26 cellular contexts compared by ENCODE assay signal in the genomic region with DNA sequence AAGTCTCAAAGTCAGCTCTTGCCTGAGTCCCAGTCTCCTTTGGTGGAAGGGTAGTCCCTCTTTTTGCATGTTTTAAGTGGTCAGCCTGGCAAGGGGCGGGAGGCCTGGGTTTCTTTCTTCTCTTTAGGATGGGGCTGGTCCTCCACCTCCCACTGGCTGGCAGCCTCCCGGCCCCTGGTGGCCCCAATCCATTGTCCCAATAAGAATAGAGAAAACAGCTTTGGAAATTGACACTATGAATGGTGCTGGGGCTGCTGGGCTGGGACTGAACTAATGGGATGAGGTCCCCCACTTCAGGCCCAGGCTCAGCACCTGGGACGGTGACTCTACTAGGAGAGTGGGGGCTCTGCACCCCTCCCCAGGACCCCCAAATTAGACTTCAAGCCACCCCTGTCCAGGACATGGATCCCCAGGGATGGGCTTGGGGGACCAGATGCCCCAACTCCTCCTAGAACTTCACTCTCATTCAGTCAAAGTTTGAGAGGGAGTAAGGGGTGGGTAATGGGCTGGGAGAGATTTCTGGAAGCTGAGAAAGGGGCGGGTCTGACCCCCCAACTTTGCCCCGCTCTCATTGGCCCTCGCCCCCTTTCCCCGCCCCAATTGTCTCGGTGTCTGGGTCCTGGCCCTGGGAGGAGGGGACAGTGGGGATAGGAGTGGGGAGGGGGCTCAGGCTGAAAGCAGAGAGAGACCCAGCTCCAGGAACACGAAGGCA. TPM values are rescaled to one million over a fixed set of nuclear protein-coding genes. Genes with fewer than 3 reads are reported as not detected.
A peak's percentile ranks its signal among the peaks of the same experiment; 100 is the strongest.
DNase-seq lines count a peak whose midpoint lies in the region; ATAC-seq and TF ChIP-seq lines count a peak whose summit lies in the region.
"Had no signal": no experiment of that assay in that cellular context is flagged by ENCODE, and none has a peak within 500 bp of the region (broad histone marks: within the 10 kb centered on the region; RNA-seq: fewer than 3 reads in every experiment).

No MANE protein-coding gene starts in this region.

- H3K36me3 ChIP-seq in trophoblast cell (ENCODE audit: control insufficient read depth in 1 of 2, insufficient read depth in 2 of 2, low read length in 2 of 2): no peaks in the 10 kb centered on the region
- H3K36me3 ChIP-seq: lower lobe of right lung, neutrophil, SJCRH30, tibial nerve had no signal

- no peak overlapping the region for H4K12ac ChIP-seq in trophoblast cell (ENCODE audit: low read depth, low read length)

- peak; percentile 25 for DNase-seq in activated naive CD8-positive, alpha-beta T cell treated with anti-CD3 and anti-CD28 coated beads, Interleukin-2, amount 10 ng/mL, durations not matched to agents 7 days and 5 days
- DNase-seq in activated naive CD8-positive, alpha-beta T cell treated with anti-CD3 and anti-CD28 coated beads for 36 hours: no peak
- DNase-seq in chondrocyte (ENCODE audit: low spot score) (peak; percentile 38), naive B cell (no peak), trophoblast cell (no peak)
- DNase-seq in effector CD4-positive, alpha-beta T cell: no peak
- DNase-seq: activated CD4-positive, alpha-beta T cell treated with anti-CD3 and anti-CD28 coated beads, Interleukin-2, amount 50 U/mL, for 48 hours; activated CD4-positive, CD25-positive, alpha-beta regulatory T cell; activated CD8-positive, alpha-beta memory T cell treated with anti-CD3 and anti-CD28 coated beads, Interleukin-2, amount 50 U/mL, for 48 hours; AML-193; central memory CD4-positive, alpha-beta T cell; dermis blood vessel endothelial cell; hypothalamus; lower lobe of right lung; NCI-H1417 treated with DMSO at 0.1 percent for 48 hours; NCI-H446 treated with DMSO at 0.1 percent for 48 hours; NCI-H82; SJCRH30; stimulated activated CD4-positive, alpha-beta T cell treated with anti-CD3 and anti-CD28 coated beads, Interleukin-15, amount 100 ng/mL, for 24 hours had no signal

- H2BK120ac ChIP-seq in trophoblast cell (ENCODE audit: insufficient read depth, low read length, poor library complexity): no peak overlapping the region

- no CpG with 5 or more reads among the region's 9 CpGs for WGBS in trophoblast cell (ENCODE audit: extremely low coverage, insufficient coverage, insufficient read length)

- no peak overlapping the region for H3K18ac ChIP-seq in trophoblast cell (ENCODE audit: low read length)

- no peaks in the 10 kb centered on the region for H3K4me1 ChIP-seq in trophoblast cell (ENCODE audit: control insufficient read depth in 1 of 2, insufficient read depth in 2 of 2, low read length in 2 of 2)
- H3K4me1 ChIP-seq: A549, SJCRH30 had no signal

- H3K27ac ChIP-seq in trophoblast cell (ENCODE audit: low read depth, low read length): no peak overlapping the region
- H3K27ac ChIP-seq: A549, lower lobe of right lung, neutrophil, SJCRH30, tibial nerve had no signal

- no peak overlapping the region for H3K14ac ChIP-seq in trophoblast cell (ENCODE audit: low read length)

- H4K8ac ChIP-seq in trophoblast cell (ENCODE audit: low read depth, low read length): no peak overlapping the region

- ATAC-seq in activated naive CD8-positive, alpha-beta T cell treated with anti-CD3 and anti-CD28 coated beads, Interleukin-2, amount 10 ng/mL, durations not matched to agents 7 days and 5 days (ENCODE audit: low read depth): no peak
- ATAC-seq in naive B cell (ENCODE audit: low read depth in 2 of 2) (no peak), GM21381 (IDR thresholded peaks at IDR 0.05; ENCODE audit: unreplicated experiment) (no peak)
- no peak for ATAC-seq in stimulated activated memory B cell treated with anti-CD40 and anti-IgM and Interleukin-4, amounts not matched to agents 10 μg/mL and 1 μg/mL and 100 μg/mL, for 72 hours
- ATAC-seq: A549, lower lobe of right lung, mucosa of descending colon had no signal

- H2BK12ac ChIP-seq in trophoblast cell (ENCODE audit: low read length): no peak overlapping the region

- H3K4me3 Mint-ChIP-seq in activated naive CD8-positive, alpha-beta T cell treated with anti-CD3 and anti-CD28 coated beads, Interleukin-2, amount 10 ng/mL, durations not matched to agents 7 days and 5 days: no peak overlapping the region
- no peak overlapping the region for H3K4me3 Mint-ChIP-seq in activated naive CD8-positive, alpha-beta T cell treated with anti-CD3 and anti-CD28 coated beads for 36 hours
- no peak overlapping the region for H3K4me3 Mint-ChIP-seq in chondrocyte (ENCODE audit: unreplicated experiment)
- peak overlapping the region in 1 of 8 donors; percentile 55 for H3K4me3 Mint-ChIP-seq in naive B cell
- no peak overlapping the region for H3K4me3 Mint-ChIP-seq in stimulated activated memory B cell treated with anti-CD40 and anti-IgM and Interleukin-4, amounts not matched to agents 10 μg/mL and 1 μg/mL and 100 μg/mL, for 72 hours

- H4K91ac ChIP-seq in trophoblast cell (ENCODE audit: low read depth, low read length): no peak overlapping the region

- no peaks in the 10 kb centered on the region for H3K27me3 ChIP-seq in trophoblast cell (ENCODE audit: insufficient read depth, low read length)
- H3K27me3 ChIP-seq: neutrophil, SJCRH30 had no signal

- no peaks in the 10 kb centered on the region for H3K9me3 ChIP-seq in trophoblast cell (ENCODE audit: insufficient read depth, low read depth, low read length)
- H3K9me3 ChIP-seq: A549, lower lobe of right lung, mucosa of descending colon, neutrophil, SJCRH30, tibial nerve had no signal

- no peak for TF ChIP-seq CTCF in chondrocyte (IDR thresholded peaks at IDR 0.05)

- H3K23ac ChIP-seq in trophoblast cell (ENCODE audit: low read length): no peak overlapping the region

- H3K36me3 Mint-ChIP-seq in activated naive CD8-positive, alpha-beta T cell treated with anti-CD3 and anti-CD28 coated beads, Interleukin-2, amount 10 ng/mL, durations not matched to agents 7 days and 5 days: peaks cover 3% of the 10 kb centered on the region
- peaks cover 2% of the 10 kb centered on the region for H3K36me3 Mint-ChIP-seq in activated naive CD8-positive, alpha-beta T cell treated with anti-CD3 and anti-CD28 coated beads for 36 hours
- H3K36me3 Mint-ChIP-seq in chondrocyte (ENCODE audit: low read depth): no peaks in the 10 kb centered on the region
- H3K36me3 Mint-ChIP-seq in naive B cell: no peaks in the 10 kb centered on the region
- no peaks in the 10 kb centered on the region for H3K36me3 Mint-ChIP-seq in stimulated activated memory B cell treated with anti-CD40 and anti-IgM and Interleukin-4, amounts not matched to agents 10 μg/mL and 1 μg/mL and 100 μg/mL, for 72 hours

- H2AK5ac ChIP-seq in trophoblast cell (ENCODE audit: low read length): no peak overlapping the region

- no peak overlapping the region for H2BK5ac ChIP-seq in trophoblast cell (ENCODE audit: low read depth, low read length, poor library complexity)

- H3K4me2 ChIP-seq in trophoblast cell (ENCODE audit: low read length): no peak overlapping the region
- H3K4me2 ChIP-seq: A549 had no signal

- no peaks in the 10 kb centered on the region for H3K9me3 Mint-ChIP-seq in activated naive CD8-positive, alpha-beta T cell treated with anti-CD3 and anti-CD28 coated beads, Interleukin-2, amount 10 ng/mL, durations not matched to agents 7 days and 5 days
- H3K9me3 Mint-ChIP-seq in activated naive CD8-positive, alpha-beta T cell treated with anti-CD3 and anti-CD28 coated beads for 36 hours: no peaks in the 10 kb centered on the region
- no peaks in the 10 kb centered on the region for H3K9me3 Mint-ChIP-seq in chondrocyte (ENCODE audit: low read depth)
- no peaks in the 10 kb centered on the region for H3K9me3 Mint-ChIP-seq in naive B cell
- H3K9me3 Mint-ChIP-seq in stimulated activated memory B cell treated with anti-CD40 and anti-IgM and Interleukin-4, amounts not matched to agents 10 μg/mL and 1 μg/mL and 100 μg/mL, for 72 hours: no peaks in the 10 kb centered on the region

- H3K4me1 Mint-ChIP-seq in activated naive CD8-positive, alpha-beta T cell treated with anti-CD3 and anti-CD28 coated beads, Interleukin-2, amount 10 ng/mL, durations not matched to agents 7 days and 5 days: peaks cover 55% of the 10 kb centered on the region
- peaks cover 42% of the 10 kb centered on the region for H3K4me1 Mint-ChIP-seq in activated naive CD8-positive, alpha-beta T cell treated with anti-CD3 and anti-CD28 coated beads for 36 hours
- peaks cover 22% of the 10 kb centered on the region for H3K4me1 Mint-ChIP-seq in chondrocyte (ENCODE audit: low read depth)
- peaks cover 38 to 59% (median 53%) of the 10 kb centered on the region in 3 donors for H3K4me1 Mint-ChIP-seq in naive B cell
- H3K4me1 Mint-ChIP-seq in stimulated activated memory B cell treated with anti-CD40 and anti-IgM and Interleukin-4, amounts not matched to agents 10 μg/mL and 1 μg/mL and 100 μg/mL, for 72 hours: peaks cover 64% of the 10 kb centered on the region

- no peak overlapping the region for H3K4me3 ChIP-seq in trophoblast cell (ENCODE audit: low read depth, low read length)
- H3K4me3 ChIP-seq: A549, lower lobe of right lung, mucosa of descending colon, SJCRH30, tibial nerve had no signal

- H3K4ac ChIP-seq in trophoblast cell (ENCODE audit: low read depth, low read length): no peak overlapping the region

- peak overlapping the region; percentile 71 for H3K27ac Mint-ChIP-seq in activated naive CD8-positive, alpha-beta T cell treated with anti-CD3 and anti-CD28 coated beads, Interleukin-2, amount 10 ng/mL, durations not matched to agents 7 days and 5 days
- H3K27ac Mint-ChIP-seq in activated naive CD8-positive, alpha-beta T cell treated with anti-CD3 and anti-CD28 coated beads for 36 hours: no peak overlapping the region
- H3K27ac Mint-ChIP-seq in chondrocyte (ENCODE audit: unreplicated experiment): no peak overlapping the region
- peak overlapping the region in 4 of 6 donors; percentile 34 to 87 (median 54) for H3K27ac Mint-ChIP-seq in naive B cell
- peak overlapping the region; percentile 87 for H3K27ac Mint-ChIP-seq in stimulated activated memory B cell treated with anti-CD40 and anti-IgM and Interleukin-4, amounts not matched to agents 10 μg/mL and 1 μg/mL and 100 μg/mL, for 72 hours
- H3K27ac Mint-ChIP-seq: progenitor cell of endocrine pancreas had no signal

- no peaks in the 10 kb centered on the region for H3K79me1 ChIP-seq in trophoblast cell (ENCODE audit: low read length)

- H3K27me3 Mint-ChIP-seq in activated naive CD8-positive, alpha-beta T cell treated with anti-CD3 and anti-CD28 coated beads, Interleukin-2, amount 10 ng/mL, durations not matched to agents 7 days and 5 days: no peaks in the 10 kb centered on the region
- H3K27me3 Mint-ChIP-seq in activated naive CD8-positive, alpha-beta T cell treated with anti-CD3 and anti-CD28 coated beads for 36 hours: peaks cover 4% of the 10 kb centered on the region
- H3K27me3 Mint-ChIP-seq in chondrocyte (ENCODE audit: low read depth): no peaks in the 10 kb centered on the region
- H3K27me3 Mint-ChIP-seq in naive B cell: no peaks in the 10 kb centered on the region
- H3K27me3 Mint-ChIP-seq in stimulated activated memory B cell treated with anti-CD40 and anti-IgM and Interleukin-4, amounts not matched to agents 10 μg/mL and 1 μg/mL and 100 μg/mL, for 72 hours: no peaks in the 10 kb centered on the region

- no peak overlapping the region for H3K9ac ChIP-seq in trophoblast cell (ENCODE audit: low read length)

- H2AFZ ChIP-seq in trophoblast cell (ENCODE audit: insufficient read depth, low read length, poor library complexity): no peak overlapping the region

- POLR2A ChIA-PET in activated naive CD8-positive, alpha-beta T cell treated with anti-CD3 and anti-CD28 coated beads, Interleukin-2, amount 10 ng/mL, durations not matched to agents 7 days and 5 days (lab: Charles Lee): interaction anchor here (0.6 to 2.9 kb wide), 3 partner anchors 10 to 198 kb away, joined by 3 to 9 read pairs (median 7); partner anchors contain the start of genes DENND4B and RPS27

- H3K79me2 ChIP-seq in trophoblast cell (ENCODE audit: control insufficient read depth, insufficient read depth, low read length, poor library complexity): no peaks in the 10 kb centered on the region

RNA-seq across cellular contexts. Expression of gene SLC27A3, which starts 18.2 kb away (rescaled TPM):
- 10 to 100 TPM; 38.9 to 44.0 TPM for total RNA-seq in activated naive CD8-positive, alpha-beta T cell treated with anti-CD3 and anti-CD28 coated beads, Interleukin-2, amount 10 ng/mL, durations not matched to agents 7 days and 5 days
- total RNA-seq in activated naive CD8-positive, alpha-beta T cell treated with anti-CD3 and anti-CD28 coated beads for 36 hours: 1 to 10 TPM; 6.4 to 6.9 TPM
- 10.6 to 16.6 TPM (median 11.6 TPM) in 3 replicates for total RNA-seq in chondrocyte
- polyA plus RNA-seq in naive B cell (ENCODE audit: low read depth in 6 of 6): 1 to 10 TPM; 3.2 to 5.4 (median 4.1) TPM
- polyA plus RNA-seq in trophoblast cell (2013): 16.4 and 16.5 TPM in 2 replicates

Comparison
In these comparisons a context has a peak if more than half of its experiments do, and no peak if none do; other contexts are left out.
1. DNase-seq: peak in activated naive CD8-positive, alpha-beta T cell treated with anti-CD3 and anti-CD28 coated beads, Interleukin-2, amount 10 ng/mL, durations not matched to agents 7 days and 5 days (single experiment) and chondrocyte (single experiment); none in activated naive CD8-positive, alpha-beta T cell treated with anti-CD3 and anti-CD28 coated beads for 36 hours (single experiment), naive B cell (single experiment), effector CD4-positive, alpha-beta T cell (single experiment) and trophoblast cell (0 of 2).
2. H3K27ac Mint-ChIP-seq: peak in activated naive CD8-positive, alpha-beta T cell treated with anti-CD3 and anti-CD28 coated beads, Interleukin-2, amount 10 ng/mL, durations not matched to agents 7 days and 5 days (single experiment), naive B cell (4 of 6) and stimulated activated memory B cell treated with anti-CD40 and anti-IgM and Interleukin-4, amounts not matched to agents 10 μg/mL and 1 μg/mL and 100 μg/mL, for 72 hours (single experiment); none in activated naive CD8-positive, alpha-beta T cell treated with anti-CD3 and anti-CD28 coated beads for 36 hours (single experiment) and chondrocyte (single experiment).